Comparison of ENCODE assay signal across 9 cellular contexts in the genomic region with DNA sequence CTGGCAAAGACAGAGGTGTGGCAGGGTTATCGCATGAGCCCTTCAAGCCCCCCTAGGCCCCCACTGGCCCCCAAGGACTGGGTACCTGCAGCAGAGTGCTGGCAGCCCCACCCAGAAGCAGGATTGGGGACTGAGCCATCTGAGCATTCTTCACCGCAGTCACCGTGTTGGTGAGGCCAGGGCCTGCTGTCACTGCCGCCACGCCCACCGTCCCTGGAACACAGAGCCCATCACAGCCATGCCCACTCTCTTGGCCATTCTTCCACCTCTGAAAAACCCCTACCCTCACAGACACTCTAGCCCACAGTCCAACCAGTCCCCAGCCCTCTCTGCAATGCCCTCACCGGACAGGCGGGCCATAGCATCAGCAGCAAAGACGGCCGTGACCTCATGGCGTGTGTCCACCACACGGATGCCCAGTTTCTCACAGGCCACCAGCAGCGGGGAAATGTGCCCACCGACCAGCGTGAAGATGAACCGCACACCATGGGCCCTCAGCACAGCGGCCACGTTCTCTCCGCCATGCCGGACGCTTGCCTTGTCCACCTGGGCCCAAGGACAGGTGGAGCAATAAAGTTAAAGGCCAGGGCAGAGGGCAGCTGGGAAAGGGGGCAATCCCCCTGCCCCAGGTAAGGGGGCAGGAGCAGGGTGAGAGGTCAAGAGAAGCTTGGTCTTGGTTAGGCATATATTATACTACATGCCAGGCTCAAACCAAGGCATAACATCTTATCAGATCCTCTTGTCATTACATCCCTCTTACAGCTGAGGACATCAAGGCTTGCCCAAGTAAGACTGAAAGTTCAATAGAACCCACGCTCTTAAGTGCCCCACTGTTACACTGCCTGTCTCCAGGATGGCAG. TPM values are rescaled to one million over a fixed set of nuclear protein-coding genes. Genes with fewer than 3 reads are reported as not detected.
A peak's percentile ranks its signal among the peaks of the same experiment; 100 is the strongest.
DNase-seq lines count a peak whose midpoint lies in the region; ATAC-seq and TF ChIP-seq lines count a peak whose summit lies in the region.
"Had no signal": no experiment of that assay in that cellular context is flagged by ENCODE, and none has a peak within 500 bp of the region (broad histone marks: within the 10 kb centered on the region; RNA-seq: fewer than 3 reads in every experiment).

No MANE protein-coding gene starts in this region.

- H3K27me3 Mint-ChIP-seq in HFFc6 (ENCODE audit: insufficient read depth) (no peaks in the 10 kb centered on the region; the same call in 1 of the 2 replicates), MCF 10A (ENCODE audit: insufficient read depth, unreplicated experiment) (no peaks in the 10 kb centered on the region)

- H3K79me2 ChIP-seq in neural cell (replicated peaks; ENCODE audit: insufficient read depth, low read length) = peaks cover 4% of the 10 kb centered on the region

- no peak overlapping the region for H2AFZ ChIP-seq in neural cell (ENCODE audit: low read depth, low read length)

- H3K27me3 ChIP-seq in BLaER1 (no peaks in the 10 kb centered on the region), neural cell (ENCODE audit: insufficient read depth, low read depth, low read length) (no peaks in the 10 kb centered on the region)

- TF ChIP-seq RAD21 in neural cell (conservative IDR thresholded peaks at IDR 0.05) = no peak

- H3K36me3 Mint-ChIP-seq in HFFc6 (ENCODE audit: low read depth) (peaks cover 16% of the 10 kb centered on the region), MCF 10A (ENCODE audit: insufficient read depth, unreplicated experiment) (peaks cover 56% of the 10 kb centered on the region)

- CTCF ChIA-PET in MCF 10A (lab: Yijun Ruan, JAX) = interaction anchor here (0.6 to 1.0 kb wide), 2 partner anchors 15 to 606 kb away, joined by 3 read pairs; no protein-coding TSS in a partner anchor

- intact Hi-C loops in MCF 10A (cut with micrococcal nuclease) = no loop called here

- POLR2A ChIA-PET in MCF 10A (lab: Yijun Ruan, JAX) = no interaction called here

- H3K4me3 Mint-ChIP-seq in HFFc6 (0 out of 2 replicates have a peak overlapping the region, but pooled peaks have one; percentile 98), MCF 10A (ENCODE audit: unreplicated experiment) (no peak overlapping the region)

- no peaks in the 10 kb centered on the region for H3K9me2 ChIP-seq in neural cell (ENCODE audit: insufficient read depth, low read length)

- H3F3A ChIP-seq in neural cell (ENCODE audit: insufficient read depth, low read length, poor library complexity, severe bottlenecking) = no peaks in the 10 kb centered on the region

- no peaks in the 10 kb centered on the region for H3K9me3 Mint-ChIP-seq in HFFc6
- H3K9me3 Mint-ChIP-seq in MCF 10A (ENCODE audit: unreplicated experiment) = no peaks in the 10 kb centered on the region

- peak overlapping the region; percentile 81; the same call in 1 of the 2 replicates for H3K9ac ChIP-seq in BLaER1
- H3K9ac ChIP-seq in neural cell (ENCODE audit: low read length) = no peak overlapping the region

- H3K27ac ChIP-seq in BLaER1 (no peak overlapping the region), neural cell (ENCODE audit: low read length) (no peak overlapping the region)

- H3K27ac Mint-ChIP-seq in HFFc6 (no peak overlapping the region), MCF 10A (ENCODE audit: low read depth, unreplicated experiment) (peak overlapping the region; percentile 89)

- ATAC-seq in HG02981 (IDR thresholded peaks at IDR 0.05; ENCODE audit: unreplicated experiment) (no peak), HG03442 (IDR thresholded peaks at IDR 0.05; ENCODE audit: unreplicated experiment) (no peak)

- H3K4me3 ChIP-seq in BLaER1 = no peak overlapping the region
- peak overlapping the region; percentile 98 for H3K4me3 ChIP-seq in neural cell (ENCODE audit: low read length)
- H3K4me3 ChIP-seq: thoracic aorta had no signal

- H3K4me2 ChIP-seq in BLaER1 = peak overlapping the region; percentile 91
- no peak overlapping the region for H3K4me2 ChIP-seq in neural cell (ENCODE audit: low read length)

- DNase-seq in HFFc6 (no peak), MCF 10A (ENCODE audit: unreplicated experiment) (no peak), NCI-H2107 (lab: John Stamatoyannopoulos, UW) (no peak), mesenteric fat pad (ENCODE audit: low spot score) (no peak)

- no peak for TF ChIP-seq EP300 in neural cell (conservative IDR thresholded peaks at IDR 0.05; ENCODE audit: poor library complexity, severe bottlenecking)

- H3K9me3 ChIP-seq in BLaER1 = no peaks in the 10 kb centered on the region; the same call in 1 of the 2 replicates
- H3K9me3 ChIP-seq in neural cell (ENCODE audit: low read length) = no peaks in the 10 kb centered on the region
- H3K9me3 ChIP-seq: thoracic aorta had no signal

- H3K36me3 ChIP-seq in BLaER1 (peaks cover 49% of the 10 kb centered on the region), neural cell (ENCODE audit: insufficient read depth, low read length) (peaks cover 5% of the 10 kb centered on the region)

- peaks cover 18% of the 10 kb centered on the region for H3K4me1 ChIP-seq in BLaER1

- no TSS peak for BruUV-seq in MCF 10A (replicated peaks; lab: Mats Ljungman, UMichigan)

- H4K20me1 ChIP-seq in BLaER1 = no peaks in the 10 kb centered on the region; the same call in 1 of the 2 replicates
- no peaks in the 10 kb centered on the region for H4K20me1 ChIP-seq in neural cell (ENCODE audit: insufficient read depth)

- H3K4me1 Mint-ChIP-seq in HFFc6 (ENCODE audit: low read depth) = peaks cover 26% of the 10 kb centered on the region
- peaks cover 8% of the 10 kb centered on the region for H3K4me1 Mint-ChIP-seq in MCF 10A (ENCODE audit: insufficient read depth, unreplicated experiment)

- TF ChIP-seq CTCF in HFFc6 (IDR thresholded peaks at IDR 0.05) (no peak), MCF 10A (IDR thresholded peaks at IDR 0.05; ENCODE audit: unreplicated experiment) (no peak), neural cell (IDR thresholded peaks at IDR 0.05; ENCODE audit: poor library complexity, severe bottlenecking) (no peak)

TF ChIP-seq in neural cell, 6 proteins besides CTCF, POLR2A, EP300 and RAD21:
- TF ChIP-seq MXI1 (conservative IDR thresholded peaks at IDR 0.05; ENCODE audit: poor library complexity, severe bottlenecking) = no peak
- no peak for TF ChIP-seq SMC3 (conservative IDR thresholded peaks at IDR 0.05; ENCODE audit: poor library complexity)
- TF ChIP-seq, protein P1, sequence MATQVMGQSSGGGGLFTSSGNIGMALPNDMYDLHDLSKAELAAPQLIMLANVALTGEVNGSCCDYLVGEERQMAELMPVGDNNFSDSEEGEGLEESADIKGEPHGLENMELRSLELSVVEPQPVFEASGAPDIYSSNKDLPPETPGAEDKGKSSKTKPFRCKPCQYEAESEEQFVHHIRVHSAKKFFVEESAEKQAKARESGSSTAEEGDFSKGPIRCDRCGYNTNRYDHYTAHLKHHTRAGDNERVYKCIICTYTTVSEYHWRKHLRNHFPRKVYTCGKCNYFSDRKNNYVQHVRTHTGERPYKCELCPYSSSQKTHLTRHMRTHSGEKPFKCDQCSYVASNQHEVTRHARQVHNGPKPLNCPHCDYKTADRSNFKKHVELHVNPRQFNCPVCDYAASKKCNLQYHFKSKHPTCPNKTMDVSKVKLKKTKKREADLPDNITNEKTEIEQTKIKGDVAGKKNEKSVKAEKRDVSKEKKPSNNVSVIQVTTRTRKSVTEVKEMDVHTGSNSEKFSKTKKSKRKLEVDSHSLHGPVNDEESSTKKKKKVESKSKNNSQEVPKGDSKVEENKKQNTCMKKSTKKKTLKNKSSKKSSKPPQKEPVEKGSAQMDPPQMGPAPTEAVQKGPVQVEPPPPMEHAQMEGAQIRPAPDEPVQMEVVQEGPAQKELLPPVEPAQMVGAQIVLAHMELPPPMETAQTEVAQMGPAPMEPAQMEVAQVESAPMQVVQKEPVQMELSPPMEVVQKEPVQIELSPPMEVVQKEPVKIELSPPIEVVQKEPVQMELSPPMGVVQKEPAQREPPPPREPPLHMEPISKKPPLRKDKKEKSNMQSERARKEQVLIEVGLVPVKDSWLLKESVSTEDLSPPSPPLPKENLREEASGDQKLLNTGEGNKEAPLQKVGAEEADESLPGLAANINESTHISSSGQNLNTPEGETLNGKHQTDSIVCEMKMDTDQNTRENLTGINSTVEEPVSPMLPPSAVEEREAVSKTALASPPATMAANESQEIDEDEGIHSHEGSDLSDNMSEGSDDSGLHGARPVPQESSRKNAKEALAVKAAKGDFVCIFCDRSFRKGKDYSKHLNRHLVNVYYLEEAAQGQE (IDR thresholded peaks at IDR 0.05; ENCODE audit: borderline replicate concordance) = no peak
- TF ChIP-seq POLR2AphosphoS5 (IDR thresholded peaks at IDR 0.05) = no peak
- no peak for TF ChIP-seq TAF1 (IDR thresholded peaks at IDR 0.05; ENCODE audit: low read depth)
- no peak for TF ChIP-seq EZH2 (IDR thresholded peaks at IDR 0.05; ENCODE audit: borderline replicate concordance, insufficient read depth, low read length, poor library complexity, severe bottlenecking)

RNA-seq across cellular contexts. Expression of a gene that starts 16.1 kb away (rescaled TPM):
- 10 to 100 TPM; 88.6 to 96.1 (median 92.0) TPM for total RNA-seq in HFFc6 (2021; fragmentation: NEBNext Ultra II Directional; extraction: Animal tissue kit (Norgen Biotek cat#: 25700))
- 22.6 and 24.2 TPM in 2 replicates for total RNA-seq in MCF 10A (2022)
- polyA plus RNA-seq in neural cell = 0.70 TPM in 1 of 2 replicates, not detected in the other
- 0.58 TPM in 1 of 2 replicates, not detected in the other for polyA minus RNA-seq in neural cell
- total RNA-seq in mesenteric fat pad = 38.6 TPM

RNA-seq across cellular contexts. Expression of a gene that starts 41.2 kb away (rescaled TPM):
- not detected for total RNA-seq in HFFc6 (2021; fragmentation: NEBNext Ultra II Directional; extraction: Animal tissue kit (Norgen Biotek cat#: 25700))
- not detected in 2 replicates for total RNA-seq in MCF 10A (2022)
- not detected in 2 replicates for polyA plus RNA-seq in neural cell
- polyA minus RNA-seq in neural cell = not detected in 2 replicates
- total RNA-seq in mesenteric fat pad = not detected
- total RNA-seq: thoracic aorta had no signal
